In the genomic region with DNA sequence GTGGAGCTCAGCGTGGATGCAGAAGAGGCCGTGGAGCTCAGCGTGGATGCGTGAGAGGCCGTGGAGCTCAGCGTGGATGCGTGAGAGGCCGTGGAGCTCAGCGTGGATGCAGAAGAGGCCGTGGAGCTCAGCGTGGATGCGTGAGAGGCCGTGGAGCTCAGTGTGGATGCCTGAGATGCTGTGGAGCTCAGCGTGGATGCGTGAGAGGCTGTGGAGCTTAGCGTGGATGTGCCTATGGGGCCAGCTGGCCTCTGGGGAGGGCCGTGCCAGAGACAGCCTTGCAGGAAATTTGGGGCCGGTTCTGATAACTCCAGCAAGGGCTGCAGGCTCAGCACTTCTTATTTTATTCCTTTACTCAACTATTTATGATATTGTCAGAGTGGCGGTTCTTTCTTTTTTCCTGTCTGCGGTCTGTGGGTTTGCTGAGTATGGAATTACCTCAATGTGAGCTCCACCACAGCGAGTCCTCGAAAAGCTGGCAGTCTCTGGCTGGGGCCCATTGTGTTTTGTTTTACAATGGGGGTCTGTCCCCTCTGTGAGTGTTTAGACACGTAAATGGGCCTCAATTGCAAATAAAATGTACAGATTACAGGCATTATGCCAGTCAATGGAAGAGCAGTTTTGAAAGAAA, we compare ENCODE assay signal across 1 cellular context.
TF ChIP-seq lines count a peak whose summit lies in the region.

No MANE protein-coding gene starts in this region.

TF ChIP-seq in H1, 55 proteins besides CTCF, POLR2A, EP300 and RAD21:
- TF ChIP-seq RFX5 (IDR thresholded peaks at IDR 0.05; ENCODE audit: borderline replicate concordance, low read depth, low read length), result no peak
- TF ChIP-seq TEAD4 (IDR thresholded peaks at IDR 0.05; ENCODE audit: low read depth, low read length), result no peak
- TF ChIP-seq CREB1 (IDR thresholded peaks at IDR 0.05), result no peak
- TF ChIP-seq, protein P1, sequence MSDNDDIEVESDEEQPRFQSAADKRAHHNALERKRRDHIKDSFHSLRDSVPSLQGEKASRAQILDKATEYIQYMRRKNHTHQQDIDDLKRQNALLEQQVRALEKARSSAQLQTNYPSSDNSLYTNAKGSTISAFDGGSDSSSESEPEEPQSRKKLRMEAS (IDR thresholded peaks at IDR 0.05), result no peak
- no peak for TF ChIP-seq TCF12 (IDR thresholded peaks at IDR 0.05; ENCODE audit: low read depth, low read length)
- TF ChIP-seq TBP (IDR thresholded peaks at IDR 0.05; ENCODE audit: low read depth, low read length), result no peak
- no peak for TF ChIP-seq NANOG (IDR thresholded peaks at IDR 0.05; ENCODE audit: insufficient read depth, low read depth, low read length, poor library complexity, severe bottlenecking)
- TF ChIP-seq HDAC6 (IDR thresholded peaks at IDR 0.05; ENCODE audit: low read depth, low read length), result no peak
